Comparison of ENCODE assay signal across 12 cellular contexts in genomic region chr11:114171257-114172054, GRCh38.
A peak's percentile ranks its signal among the peaks of the same experiment; 100 is the strongest.
DNase-seq lines count a peak whose midpoint lies in the region; ATAC-seq and TF ChIP-seq lines count a peak whose summit lies in the region.
"Had no signal": no experiment of that assay in that cellular context is flagged by ENCODE, and none has a peak within 500 bp of the region (broad histone marks: within the 10 kb centered on the region; RNA-seq: fewer than 3 reads in every experiment).

No MANE protein-coding gene starts in this region.

- H3K27me3 ChIP-seq in CD4-positive, alpha-beta T cell (ENCODE audit: control insufficient read depth, insufficient read depth, low read length): no peaks in the 10 kb centered on the region
- H3K27me3 ChIP-seq in adrenal gland: no peaks in the 10 kb centered on the region
- H3K27me3 ChIP-seq in right cardiac atrium (ENCODE audit: control insufficient read depth, insufficient read depth): no peaks in the 10 kb centered on the region
- peaks cover 93% of the 10 kb centered on the region for H3K27me3 ChIP-seq in PC-3 (ENCODE audit: low read length)

- intact Hi-C loops in CD4-positive, alpha-beta T cell (cut with DNase I, micrococcal nuclease): loop anchor here in 1 of 2 experiments (10.0 kb wide), 1 partner anchor 47 kb away; no protein-coding TSS in a partner anchor
- intact Hi-C loops in adrenal gland (cut with DNase I): no loop called here
- intact Hi-C loops in right cardiac atrium (cut with DNase I): loop anchor here in 2 of 4 donors (5.0 kb wide), 1 partner anchor 109 kb away; no protein-coding TSS in a partner anchor
- intact Hi-C loops in PC-3 (cut with micrococcal nuclease): no loop called here

- no peaks in the 10 kb centered on the region for H3F3A ChIP-seq in PC-3 (ENCODE audit: low read length, unreplicated experiment)

- no peaks in the 10 kb centered on the region for H3K9me3 Mint-ChIP-seq in CD4-positive, alpha-beta T cell
- H3K9me3 Mint-ChIP-seq: stimulated activated naive CD8-positive, alpha-beta T cell treated with anti-CD3 and anti-CD28 coated beads, Interleukin-15, amount 100 ng/mL, for 72 hours had no signal

- ATAC-seq in CD4-positive, alpha-beta T cell (ENCODE audit: poor library complexity): no peak
- ATAC-seq in right cardiac atrium (peak; percentile 84 to 90), PC-3 (no peak), GM21825 (IDR thresholded peaks at IDR 0.05; ENCODE audit: unreplicated experiment) (no peak), HG02973 (IDR thresholded peaks at IDR 0.05; ENCODE audit: unreplicated experiment) (no peak)
- ATAC-seq: foreskin keratinocyte; HCT116; stimulated activated naive CD8-positive, alpha-beta T cell treated with anti-CD3 and anti-CD28 coated beads, Interleukin-15, amount 100 ng/mL, for 72 hours had no signal

- CTCF ChIA-PET in CD4-positive, alpha-beta T cell (lab: Charles Lee): interaction anchor here (1.6 kb wide), 1 partner anchor 10 kb away, joined by 5 read pairs; no protein-coding TSS in a partner anchor
- CTCF ChIA-PET in PC-3 (lab: Charles Lee): no interaction called here

- peak overlapping the region; percentile 61 for H3K4me3 Mint-ChIP-seq in CD4-positive, alpha-beta T cell
- H3K4me3 Mint-ChIP-seq: activated CD8-positive, alpha-beta memory T cell treated with anti-CD3 and anti-CD28 coated beads, Interleukin-2, amount 10 ng/mL, durations not matched to agents 7 days and 5 days had no signal

- H3K4me1 Mint-ChIP-seq in CD4-positive, alpha-beta T cell (ENCODE audit: low read depth): peaks cover 100% of the 10 kb centered on the region

- no peak overlapping the region for H2AFZ ChIP-seq in PC-3 (ENCODE audit: low read length)

- H4K20me1 ChIP-seq in PC-3 (ENCODE audit: low read length): no peaks in the 10 kb centered on the region

- no peak overlapping the region for H3K4me2 ChIP-seq in PC-3 (ENCODE audit: low read length)

- no peak for DNase-seq in CD4-positive, alpha-beta T cell
- DNase-seq in adrenal gland: peak; percentile 99 to 100 (median 99)
- DNase-seq in right cardiac atrium: peak; percentile 95 to 98 (median 97)
- peak; percentile 75 for DNase-seq in retina
- no peak for DNase-seq in PC-3
- DNase-seq in RPMI8226: no peak
- DNase-seq: activated CD8-positive, alpha-beta memory T cell treated with anti-CD3 and anti-CD28 coated beads, Interleukin-2, amount 10 ng/mL, durations not matched to agents 7 days and 5 days; foreskin keratinocyte; stimulated activated naive CD8-positive, alpha-beta T cell treated with anti-CD3 and anti-CD28 coated beads, Interleukin-15, amount 100 ng/mL, for 72 hours had no signal

- H3K9me3 ChIP-seq in CD4-positive, alpha-beta T cell (ENCODE audit: control insufficient read depth, low read length): no peaks in the 10 kb centered on the region
- H3K9me3 ChIP-seq in adrenal gland (replicated peaks in 1 of 3): no peaks in the 10 kb centered on the region
- no peaks in the 10 kb centered on the region for H3K9me3 ChIP-seq in right cardiac atrium (ENCODE audit: control insufficient read depth, low read length)
- no peaks in the 10 kb centered on the region for H3K9me3 ChIP-seq in PC-3 (ENCODE audit: low read length)

- H3K9ac ChIP-seq in PC-3 (ENCODE audit: low read length): no peak overlapping the region

- H3K79me2 ChIP-seq in PC-3 (ENCODE audit: low read length): no peaks in the 10 kb centered on the region

- no peak for TF ChIP-seq CTCF in CD4-positive, alpha-beta T cell (IDR thresholded peaks at IDR 0.05)
- peak in 1 of 6 experiments; percentile 6 for TF ChIP-seq CTCF in adrenal gland (IDR thresholded peaks at IDR 0.05)
- no peak for TF ChIP-seq CTCF in PC-3 (conservative IDR thresholded peaks at IDR 0.05; ENCODE audit: low read depth, low read length)

- no peaks in the 10 kb centered on the region for H3K36me3 Mint-ChIP-seq in CD4-positive, alpha-beta T cell (ENCODE audit: low read depth)
- H3K36me3 Mint-ChIP-seq: activated CD8-positive, alpha-beta memory T cell treated with anti-CD3 and anti-CD28 coated beads, Interleukin-2, amount 10 ng/mL, durations not matched to agents 7 days and 5 days had no signal

- no peak overlapping the region for H3K27ac ChIP-seq in CD4-positive, alpha-beta T cell (ENCODE audit: low read depth, low read length)
- H3K27ac ChIP-seq in adrenal gland (peak overlapping the region; percentile 73 to 99 (median 94)), right cardiac atrium (ENCODE audit: low read length) (peak overlapping the region; percentile 100), PC-3 (ENCODE audit: low read length) (no peak overlapping the region)
- H3K27ac ChIP-seq: foreskin keratinocyte had no signal

- peak overlapping the region in 1 of 4 donors; percentile 6 for H3K4me3 ChIP-seq in adrenal gland
- H3K4me3 ChIP-seq in right cardiac atrium (ENCODE audit: low read length): no peak overlapping the region
- no peak overlapping the region for H3K4me3 ChIP-seq in PC-3 (ENCODE audit: low read length)

- no TSS peak for BruUV-seq in PC-3 (replicated peaks; lab: Mats Ljungman, UMichigan)

- WGBS in adrenal gland, 4 donors: 13 to 20% (median 19%) methylated on average over 10 to 15 of the region's 15 CpGs
- WGBS in right cardiac atrium: 18% methylated on average over 15 of the region's 15 CpGs

- peak; percentile 22 to 84 for TF ChIP-seq POLR2A in adrenal gland (IDR thresholded peaks at IDR 0.05)

- H3K27ac Mint-ChIP-seq in CD4-positive, alpha-beta T cell: peak overlapping the region; percentile 95

- POLR2A ChIA-PET in CD4-positive, alpha-beta T cell (lab: Charles Lee): interaction anchor here (1.1 to 7.2 kb wide), 5 partner anchors 8 to 111 kb away, joined by 3 to 67 read pairs (median 19); no protein-coding TSS in a partner anchor
- POLR2A ChIA-PET in PC-3 (lab: Charles Lee; ENCODE audit: unreplicated experiment): no interaction called here

- H3K4me1 ChIP-seq in adrenal gland (replicated peaks in 1 of 2) (peaks cover 97 to 98% of the 10 kb centered on the region in 2 donors), right cardiac atrium (ENCODE audit: control insufficient read depth, insufficient read depth, low read length) (peaks cover 71% of the 10 kb centered on the region), PC-3 (ENCODE audit: insufficient read depth, low read length) (peaks cover 10% of the 10 kb centered on the region)

- no peaks in the 10 kb centered on the region for H3K36me3 ChIP-seq in adrenal gland (replicated peaks in 1 of 2)
- no peaks in the 10 kb centered on the region for H3K36me3 ChIP-seq in PC-3 (ENCODE audit: low read depth, low read length)

- H3K27me3 Mint-ChIP-seq in CD4-positive, alpha-beta T cell: no peaks in the 10 kb centered on the region
- H3K27me3 Mint-ChIP-seq: activated CD8-positive, alpha-beta memory T cell treated with anti-CD3 and anti-CD28 coated beads, Interleukin-2, amount 10 ng/mL, durations not matched to agents 7 days and 5 days; stimulated activated naive CD8-positive, alpha-beta T cell treated with anti-CD3 and anti-CD28 coated beads, Interleukin-15, amount 100 ng/mL, for 72 hours had no signal

- H3K9me2 ChIP-seq in PC-3 (replicated peaks; ENCODE audit: low read length): no peaks in the 10 kb centered on the region

Comparison
In these comparisons a context has a peak if more than half of its experiments do, and no peak if none do; other contexts are left out.
1. ATAC-seq: peak in right cardiac atrium (2 of 2); none in CD4-positive, alpha-beta T cell (single experiment), PC-3 (single experiment), GM21825 (single experiment) and HG02973 (single experiment).
2. DNase-seq: peak in adrenal gland (7 of 7), right cardiac atrium (3 of 3) and retina (single experiment); none in CD4-positive, alpha-beta T cell (0 of 10), PC-3 (single experiment) and RPMI8226 (single experiment).
3. H3K27ac ChIP-seq: peak in adrenal gland (5 of 5) and right cardiac atrium (single experiment); none in CD4-positive, alpha-beta T cell (single experiment) and PC-3 (single experiment).